Comparison of ENCODE assay signal across 26 cellular contexts in genomic region chr12:53023-53734, GRCh38. TPM values are rescaled to one million over a fixed set of nuclear protein-coding genes. Genes with fewer than 3 reads are reported as not detected.
"Had no signal": no experiment of that assay in that cellular context is flagged by ENCODE, and none has a peak within 500 bp of the region (broad histone marks: within the 10 kb centered on the region; RNA-seq: fewer than 3 reads in every experiment).

No MANE protein-coding gene starts in this region.

- H3K27ac ChIP-seq: esophagus muscularis mucosa, right atrium auricular region, transverse colon, VCaP had no signal

- FAIRE-seq: kidney, TTC549 had no signal

- H3K4me1 ChIP-seq: esophagus muscularis mucosa, right atrium auricular region, transverse colon had no signal

- H3K27me3 ChIP-seq: right atrium auricular region had no signal

- DNase-seq: activated CD4-positive, alpha-beta memory T cell treated with anti-CD3 and anti-CD28 coated beads for 36 hours; activated CD4-positive, alpha-beta T cell treated with anti-CD3 and anti-CD28 coated beads for 48 hours; activated CD8-positive, alpha-beta memory T cell treated with anti-CD3 and anti-CD28 coated beads, Interleukin-2, amount 50 U/mL, for 4 hours; activated effector memory CD4-positive, alpha-beta T cell treated with anti-CD3 and anti-CD28 coated beads, Interleukin-2, amount 50 U/mL, for 16 hours; activated naive CD4-positive, alpha-beta T cell treated with anti-CD3 and anti-CD28 coated beads, Interleukin-2, amount 10 ng/mL, durations not matched to agents 7 days and 5 days; activated naive CD8-positive, alpha-beta T cell treated with anti-CD3 and anti-CD28 coated beads, Interleukin-2, amount 10 ng/mL, durations not matched to agents 7 days and 5 days; activated T-cell treated with anti-CD3 and anti-CD28 coated beads, Interleukin-2, amount 50 U/mL, for 1 hour; amniotic stem cell; caudate nucleus; cortex of kidney; foreskin melanocyte; glutamatergic neuron; immature natural killer cell; kidney; midbrain; naive thymus-derived CD8-positive, alpha-beta T cell; occipital lobe; stimulated activated naive CD4-positive, alpha-beta T cell; T-helper 9 cell; transverse colon had no signal

- H3K36me3 ChIP-seq: esophagus muscularis mucosa, right atrium auricular region, transverse colon had no signal

- H3K9me3 ChIP-seq: transverse colon had no signal

- H3K4me3 ChIP-seq: esophagus muscularis mucosa, right atrium auricular region, transverse colon had no signal

- ATAC-seq: naive thymus-derived CD8-positive, alpha-beta T cell had no signal

RNA-seq across cellular contexts. Expression of gene IQSEC3, which starts 13.4 kb away (rescaled TPM):
- total RNA-seq: chondrocyte, pulmonary artery endothelial cell had no signal
